ENCODE assay signal across 1 cellular context in the genomic region with DNA sequence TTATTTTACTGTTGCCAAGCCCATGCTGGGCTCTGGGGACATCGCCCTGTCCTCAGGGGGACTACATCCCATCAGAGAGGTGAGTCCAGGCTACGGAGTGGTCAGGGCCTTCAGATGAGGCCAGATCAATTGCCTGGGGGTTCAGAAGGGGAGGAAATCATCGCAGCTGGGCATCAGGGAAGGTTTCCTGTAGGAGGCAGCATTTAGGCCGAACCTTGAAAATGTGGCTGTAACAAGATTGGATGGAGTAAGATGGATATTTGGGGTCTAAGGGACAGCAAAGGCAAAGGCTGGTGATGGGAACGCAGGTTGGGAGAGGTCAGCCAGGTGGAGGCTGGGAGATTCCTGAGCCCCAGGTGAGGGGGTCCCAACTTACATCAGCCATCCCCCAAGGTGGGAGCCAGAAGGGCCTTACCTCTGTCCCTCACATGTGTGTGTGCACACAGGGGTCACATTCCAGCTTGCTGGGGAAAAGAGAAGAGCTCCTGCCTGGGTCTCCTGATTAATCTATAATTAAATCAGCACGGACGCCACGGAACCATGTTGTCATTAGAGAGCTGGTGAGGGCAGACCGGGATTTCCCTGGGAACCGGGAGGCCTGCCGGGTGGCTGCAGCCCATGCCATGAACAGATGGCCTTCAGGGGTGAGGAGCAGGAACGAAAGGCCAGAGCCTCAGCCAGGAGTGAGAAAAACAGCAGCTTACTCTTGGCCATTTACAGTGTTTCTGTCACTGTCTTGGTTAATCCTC.
A peak's percentile ranks its signal among the peaks of the same experiment; 100 is the strongest.
TF ChIP-seq lines count a peak whose summit lies in the region.

No MANE protein-coding gene starts in this region.

TF ChIP-seq in SK-N-SH treated with all-trans-retinoic acid at 6 μM for 48 hours, 23 proteins besides CTCF, POLR2A, EP300 and RAD21:
- TF ChIP-seq, protein P1, sequence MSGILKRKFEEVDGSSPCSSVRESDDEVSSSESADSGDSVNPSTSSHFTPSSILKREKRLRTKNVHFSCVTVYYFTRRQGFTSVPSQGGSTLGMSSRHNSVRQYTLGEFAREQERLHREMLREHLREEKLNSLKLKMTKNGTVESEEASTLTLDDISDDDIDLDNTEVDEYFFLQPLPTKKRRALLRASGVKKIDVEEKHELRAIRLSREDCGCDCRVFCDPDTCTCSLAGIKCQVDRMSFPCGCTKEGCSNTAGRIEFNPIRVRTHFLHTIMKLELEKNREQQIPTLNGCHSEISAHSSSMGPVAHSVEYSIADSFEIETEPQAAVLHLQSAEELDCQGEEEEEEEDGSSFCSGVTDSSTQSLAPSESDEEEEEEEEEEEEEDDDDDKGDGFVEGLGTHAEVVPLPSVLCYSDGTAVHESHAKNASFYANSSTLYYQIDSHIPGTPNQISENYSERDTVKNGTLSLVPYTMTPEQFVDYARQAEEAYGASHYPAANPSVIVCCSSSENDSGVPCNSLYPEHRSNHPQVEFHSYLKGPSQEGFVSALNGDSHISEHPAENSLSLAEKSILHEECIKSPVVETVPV (CRISPR knock-in tag; IDR thresholded peaks at IDR 0.05), result no peak
- TF ChIP-seq ZFP3 (CRISPR knock-in tag; IDR thresholded peaks at IDR 0.05) (no peak), TCF4 (CRISPR knock-in tag; IDR thresholded peaks at IDR 0.05; ENCODE audit: borderline replicate concordance) (peak; percentile 55; the same call in 1 of the 2 replicates)
